In the genomic region with DNA sequence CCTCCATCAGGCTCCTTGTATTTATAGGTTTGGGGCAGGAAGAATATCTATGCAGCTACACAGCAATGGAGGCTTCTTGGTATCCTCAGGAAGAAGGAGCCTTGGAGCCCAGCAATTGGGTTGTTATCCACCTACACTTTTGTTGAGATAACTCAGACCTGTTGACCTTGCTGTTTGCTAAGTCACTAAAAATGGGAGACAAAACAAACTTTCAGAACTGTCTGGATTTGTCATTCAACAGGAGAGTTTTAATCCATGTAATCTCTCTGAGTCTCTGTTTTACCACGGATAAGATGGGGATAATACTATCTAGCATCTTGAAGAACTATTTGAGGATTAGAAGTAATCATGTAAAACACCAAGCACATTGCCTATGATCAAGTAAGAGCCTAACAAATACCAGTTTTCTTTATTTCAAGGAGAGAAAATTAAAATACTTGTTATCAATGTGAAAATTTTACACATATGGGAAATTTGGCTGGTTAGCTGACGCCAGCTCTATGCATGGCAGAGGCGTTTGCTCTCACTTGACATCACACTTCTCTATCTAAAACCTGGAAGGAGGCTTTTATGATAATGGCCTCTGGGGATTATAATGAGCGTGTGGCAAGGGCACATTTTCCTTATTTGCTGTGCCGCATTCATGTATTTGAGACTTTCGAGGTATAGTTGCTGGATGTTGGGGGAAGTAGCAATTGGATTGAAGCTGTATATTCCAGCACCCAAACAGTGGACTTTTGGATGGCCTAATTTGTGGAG, we compare ENCODE assay signal across 18 cellular contexts.
DNase-seq lines count a peak whose midpoint lies in the region; ATAC-seq and TF ChIP-seq lines count a peak whose summit lies in the region.
"Had no signal": no experiment of that assay in that cellular context is flagged by ENCODE, and none has a peak within 500 bp of the region (broad histone marks: within the 10 kb centered on the region; RNA-seq: fewer than 3 reads in every experiment).

No MANE protein-coding gene starts in this region.

- peaks cover 7% of the 10 kb centered on the region for H3K27me3 Mint-ChIP-seq in brain

- no peaks in the 10 kb centered on the region for H3K36me3 Mint-ChIP-seq in brain

- no peak for TF ChIP-seq POLR2A in prostate gland (IDR thresholded peaks at IDR 0.05)

- no peaks in the 10 kb centered on the region for H3K9me3 Mint-ChIP-seq in brain

- peak overlapping the region in 1 of 5 experiments; percentile 45 for H3K4me3 Mint-ChIP-seq in brain

- no peak overlapping the region for H3K4me3 ChIP-seq in prostate gland
- H3K4me3 ChIP-seq: GM12878, SJCRH30 had no signal

- H3K4me1 Mint-ChIP-seq in brain, result peaks cover 30% of the 10 kb centered on the region

- H3K4me1 ChIP-seq in prostate gland (replicated peaks), result no peaks in the 10 kb centered on the region

- no peak for TF ChIP-seq CTCF in brain (conservative IDR thresholded peaks at IDR 0.05)
- TF ChIP-seq CTCF in prostate gland (IDR thresholded peaks at IDR 0.05), result no peak

- no peaks in the 10 kb centered on the region for H3K36me3 ChIP-seq in prostate gland
- H3K36me3 ChIP-seq: SJCRH30 had no signal

- peak; percentile 52 for DNase-seq in D341Med (ENCODE audit: low spot score)
- peak; percentile 7 to 63 for DNase-seq in NCI-H524 (lab: John Stamatoyannopoulos, UW)
- DNase-seq in retina, result peak; percentile 28
- no peak for DNase-seq in left ventricle myocardium superior
- no peak for DNase-seq in prostate gland (ENCODE audit: low spot score)
- DNase-seq: AML-193, DMS153, GF-D8, KG1, MV-4-11, NCI-H187, NCI-H2171, NCI-H748 treated with DMSO at 0.1 percent for 48 hours, SJCRH30 had no signal

- WGBS in prostate gland, result 93% methylated on average over 6 of the region's 6 CpGs

- H3K27ac ChIP-seq in prostate gland, result no peak overlapping the region
- H3K27ac ChIP-seq: RWPE1, SJCRH30 had no signal

- no peaks in the 10 kb centered on the region for H3K27me3 ChIP-seq in prostate gland (replicated peaks; ENCODE audit: insufficient read depth)
- H3K27me3 ChIP-seq: SJCRH30 had no signal

- no peaks in the 10 kb centered on the region for H3K9me3 ChIP-seq in prostate gland
- H3K9me3 ChIP-seq: SJCRH30 had no signal

- ATAC-seq in left ventricle myocardium superior (no peak), HG02588 (IDR thresholded peaks at IDR 0.05; ENCODE audit: unreplicated experiment) (no peak)
- ATAC-seq: GM12878 had no signal

- intact Hi-C loops in left ventricle myocardium superior (cut with micrococcal nuclease) (no loop called here), prostate gland (cut with DNase I) (no loop called here)

- peak overlapping the region in 4 of 5 experiments; percentile 53 to 99 (median 70) for H3K27ac Mint-ChIP-seq in brain

Comparison
In these comparisons a context has a peak if more than half of its experiments do, and no peak if none do; other contexts are left out.
1. DNase-seq: peak in D341Med (single experiment), NCI-H524 (2 of 2) and retina (single experiment); none in left ventricle myocardium superior (single experiment) and prostate gland (single experiment).